In the genomic region with DNA sequence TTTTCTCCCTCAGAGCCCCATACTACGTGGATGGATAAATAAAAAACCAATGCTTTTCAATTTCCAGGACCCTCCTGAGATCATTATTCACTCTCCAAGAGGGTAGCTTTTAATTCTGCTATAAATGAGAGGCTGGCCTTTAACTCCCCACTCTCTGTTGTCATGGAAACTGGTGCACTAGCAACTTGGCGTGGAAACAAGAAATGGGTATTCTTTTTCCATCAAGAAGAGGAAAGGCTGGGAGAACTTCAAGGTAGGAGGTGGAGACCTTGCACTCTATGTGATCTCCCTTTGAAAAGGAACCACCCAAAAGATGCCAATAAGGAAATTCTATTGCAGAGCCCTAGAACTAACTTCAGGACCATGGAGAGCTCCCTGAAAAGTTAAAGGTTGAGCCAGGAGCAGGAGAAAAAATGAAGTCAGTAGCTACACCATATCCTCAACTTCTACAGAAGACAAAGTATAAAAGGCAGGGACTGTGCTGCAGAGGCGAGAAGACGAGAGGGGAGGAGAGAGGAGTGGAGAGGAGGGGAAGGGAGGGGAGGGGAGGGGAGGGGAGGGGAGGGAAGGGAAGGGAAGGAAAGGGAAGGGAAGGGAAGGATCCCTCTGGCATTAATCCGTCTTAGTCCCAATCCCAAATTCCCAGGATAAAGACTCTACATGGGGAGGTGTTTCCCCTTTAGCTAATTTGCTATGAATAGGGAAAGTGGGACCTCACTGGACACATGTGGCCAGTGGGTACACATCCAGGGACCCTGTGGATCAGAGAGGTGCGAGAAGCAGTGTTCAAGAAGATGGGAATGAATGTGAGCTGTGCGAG, we compare ENCODE assay signal across 2 cellular contexts.
TF ChIP-seq lines count a peak whose summit lies in the region.

No MANE protein-coding gene starts in this region.

TF ChIP-seq in SK-N-SH, 30 proteins besides CTCF, POLR2A, EP300 and RAD21 (continued from another document):
- TF ChIP-seq REST (IDR thresholded peaks at IDR 0.05; ENCODE audit: low read depth, low read length) = peak; percentile 94

TF ChIP-seq in SK-N-SH treated with all-trans-retinoic acid at 6 μM for 48 hours, 23 proteins besides CTCF, POLR2A, EP300 and RAD21 (continued from another document):
- TF ChIP-seq CREB5 (CRISPR knock-in tag; IDR thresholded peaks at IDR 0.05; ENCODE audit: low read depth) (no peak), CSDC2 (CRISPR knock-in tag; IDR thresholded peaks at IDR 0.05) (no peak), PATZ1 (CRISPR knock-in tag; IDR thresholded peaks at IDR 0.05; ENCODE audit: borderline replicate concordance) (no peak), TOX (CRISPR knock-in tag; IDR thresholded peaks at IDR 0.05; ENCODE audit: borderline replicate concordance) (no peak), RARB (CRISPR knock-in tag; IDR thresholded peaks at IDR 0.05) (no peak), TCF4 (CRISPR knock-in tag; IDR thresholded peaks at IDR 0.05; ENCODE audit: borderline replicate concordance) (no peak), OSR1 (CRISPR knock-in tag; IDR thresholded peaks at IDR 0.05) (no peak), ESRRG (CRISPR knock-in tag; IDR thresholded peaks at IDR 0.05) (no peak), SNAI2 (CRISPR knock-in tag; IDR thresholded peaks at IDR 0.05) (no peak), ZNF70 (CRISPR knock-in tag; IDR thresholded peaks at IDR 0.05) (no peak), PPARA (CRISPR knock-in tag; IDR thresholded peaks at IDR 0.05; ENCODE audit: borderline replicate concordance) (no peak), ISL1 (CRISPR knock-in tag; IDR thresholded peaks at IDR 0.05) (no peak), ZC3H10 (CRISPR knock-in tag; IDR thresholded peaks at IDR 0.05) (no peak), ZNF565 (CRISPR knock-in tag; conservative IDR thresholded peaks at IDR 0.05; ENCODE audit: low read depth) (no peak), POU6F1 (CRISPR knock-in tag; IDR thresholded peaks at IDR 0.05; ENCODE audit: borderline replicate concordance, low read depth) (no peak)
- TF ChIP-seq, protein P1, sequence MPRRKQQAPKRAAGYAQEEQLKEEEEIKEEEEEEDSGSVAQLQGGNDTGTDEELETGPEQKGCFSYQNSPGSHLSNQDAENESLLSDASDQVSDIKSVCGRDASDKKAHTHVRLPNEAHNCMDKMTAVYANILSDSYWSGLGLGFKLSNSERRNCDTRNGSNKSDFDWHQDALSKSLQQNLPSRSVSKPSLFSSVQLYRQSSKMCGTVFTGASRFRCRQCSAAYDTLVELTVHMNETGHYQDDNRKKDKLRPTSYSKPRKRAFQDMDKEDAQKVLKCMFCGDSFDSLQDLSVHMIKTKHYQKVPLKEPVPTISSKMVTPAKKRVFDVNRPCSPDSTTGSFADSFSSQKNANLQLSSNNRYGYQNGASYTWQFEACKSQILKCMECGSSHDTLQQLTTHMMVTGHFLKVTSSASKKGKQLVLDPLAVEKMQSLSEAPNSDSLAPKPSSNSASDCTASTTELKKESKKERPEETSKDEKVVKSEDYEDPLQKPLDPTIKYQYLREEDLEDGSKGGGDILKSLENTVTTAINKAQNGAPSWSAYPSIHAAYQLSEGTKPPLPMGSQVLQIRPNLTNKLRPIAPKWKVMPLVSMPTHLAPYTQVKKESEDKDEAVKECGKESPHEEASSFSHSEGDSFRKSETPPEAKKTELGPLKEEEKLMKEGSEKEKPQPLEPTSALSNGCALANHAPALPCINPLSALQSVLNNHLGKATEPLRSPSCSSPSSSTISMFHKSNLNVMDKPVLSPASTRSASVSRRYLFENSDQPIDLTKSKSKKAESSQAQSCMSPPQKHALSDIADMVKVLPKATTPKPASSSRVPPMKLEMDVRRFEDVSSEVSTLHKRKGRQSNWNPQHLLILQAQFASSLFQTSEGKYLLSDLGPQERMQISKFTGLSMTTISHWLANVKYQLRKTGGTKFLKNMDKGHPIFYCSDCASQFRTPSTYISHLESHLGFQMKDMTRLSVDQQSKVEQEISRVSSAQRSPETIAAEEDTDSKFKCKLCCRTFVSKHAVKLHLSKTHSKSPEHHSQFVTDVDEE (CRISPR knock-in tag; IDR thresholded peaks at IDR 0.05) = no peak
